In genomic region chr1:204562075-204562990, GRCh38 we compare ENCODE assay signal across 30 cellular contexts. TPM values are rescaled to one million over a fixed set of nuclear protein-coding genes. Genes with fewer than 3 reads are reported as not detected.
DNase-seq lines count a peak whose midpoint lies in the region; ATAC-seq and TF ChIP-seq lines count a peak whose summit lies in the region.
"Had no signal": no experiment of that assay in that cellular context is flagged by ENCODE, and none has a peak within 500 bp of the region (broad histone marks: within the 10 kb centered on the region; RNA-seq: fewer than 3 reads in every experiment).

No MANE protein-coding gene starts in this region.

- H3K4me3 ChIP-seq in BLaER1 (no peak overlapping the region), tibial nerve (no peak overlapping the region)
- H3K4me3 ChIP-seq in CD4-positive, CD25-positive, alpha-beta regulatory T cell (ENCODE audit: low read depth, low read length), result no peak overlapping the region
- H3K4me3 ChIP-seq: HAP-1, heart left ventricle, lower lobe of right lung, mucosa of descending colon, right atrium auricular region, smooth muscle cell, upper lobe of left lung had no signal

- no peak for TF ChIP-seq EP300 in tibial nerve (IDR thresholded peaks at IDR 0.05)

- H3K9me3 ChIP-seq in BLaER1, result no peaks in the 10 kb centered on the region
- H3K9me3 ChIP-seq in CD4-positive, CD25-positive, alpha-beta regulatory T cell (ENCODE audit: control insufficient read depth in 2 of 2, low read length in 2 of 2), result no peaks in the 10 kb centered on the region
- H3K9me3 ChIP-seq in T-helper 17 cell (ENCODE audit: control insufficient read depth, low read length, poor library complexity, severe bottlenecking), result no peaks in the 10 kb centered on the region
- no peaks in the 10 kb centered on the region for H3K9me3 ChIP-seq in tibial nerve
- H3K9me3 ChIP-seq: HAP-1, heart left ventricle, lower lobe of right lung, mucosa of descending colon, right atrium auricular region, upper lobe of left lung had no signal

- peak overlapping the region; percentile 65 to 82 (median 77) for H3K27ac Mint-ChIP-seq in CD4-positive, CD25-positive, alpha-beta regulatory T cell
- peak overlapping the region; percentile 94 for H3K27ac Mint-ChIP-seq in T-helper 17 cell

- H3K27me3 ChIP-seq in BLaER1 (no peaks in the 10 kb centered on the region), tibial nerve (no peaks in the 10 kb centered on the region)
- no peaks in the 10 kb centered on the region for H3K27me3 ChIP-seq in CD4-positive, CD25-positive, alpha-beta regulatory T cell (ENCODE audit: control insufficient read depth, insufficient read depth, low read length)
- H3K27me3 ChIP-seq: heart left ventricle, right atrium auricular region, upper lobe of left lung had no signal

- H3K4me1 ChIP-seq in BLaER1 (peaks cover 72% of the 10 kb centered on the region), tibial nerve (peaks cover 0 to 12% (median 0%) of the 10 kb centered on the region in 4 donors)
- peaks cover 23% of the 10 kb centered on the region for H3K4me1 ChIP-seq in CD4-positive, CD25-positive, alpha-beta regulatory T cell (ENCODE audit: control insufficient read depth, insufficient read depth, low read length, poor library complexity, severe bottlenecking)
- H3K4me1 ChIP-seq: HAP-1, right atrium auricular region had no signal

- H4K20me1 ChIP-seq in BLaER1, result peaks cover 17% of the 10 kb centered on the region

- H3K4me3 Mint-ChIP-seq in CD4-positive, CD25-positive, alpha-beta regulatory T cell, result no peak overlapping the region
- no peak overlapping the region for H3K4me3 Mint-ChIP-seq in T-helper 17 cell
- H3K4me3 Mint-ChIP-seq: activated CD4-positive, alpha-beta memory T cell treated with anti-CD3 and anti-CD28 coated beads, Interleukin-2, amount 10 ng/mL, durations not matched to agents 7 days and 5 days; CD14-positive monocyte had no signal

- no peak for ATAC-seq in CD4-positive, CD25-positive, alpha-beta regulatory T cell (ENCODE audit: low read depth in 2 of 2)
- ATAC-seq in T-helper 17 cell (no peak), GM19467 (IDR thresholded peaks at IDR 0.05; ENCODE audit: unreplicated experiment) (no peak)
- ATAC-seq: lower lobe of right lung, mucosa of descending colon had no signal

- no peak for TF ChIP-seq CTCF in tibial nerve (IDR thresholded peaks at IDR 0.05)

- peaks cover 31 to 49% (median 33%) of the 10 kb centered on the region in 4 donors for H3K4me1 Mint-ChIP-seq in CD4-positive, CD25-positive, alpha-beta regulatory T cell
- H3K4me1 Mint-ChIP-seq in T-helper 17 cell, result peaks cover 42% of the 10 kb centered on the region

- H3K27me3 Mint-ChIP-seq in CD4-positive, CD25-positive, alpha-beta regulatory T cell, result no peaks in the 10 kb centered on the region
- no peaks in the 10 kb centered on the region for H3K27me3 Mint-ChIP-seq in T-helper 17 cell
- H3K27me3 Mint-ChIP-seq: activated CD4-positive, alpha-beta memory T cell treated with anti-CD3 and anti-CD28 coated beads, Interleukin-2, amount 10 ng/mL, durations not matched to agents 7 days and 5 days had no signal

- no peak for TF ChIP-seq POLR2A in tibial nerve (IDR thresholded peaks at IDR 0.05)

- H3K36me3 Mint-ChIP-seq in CD4-positive, CD25-positive, alpha-beta regulatory T cell, result peaks cover 28% of the 10 kb centered on the region
- peaks cover 11% of the 10 kb centered on the region for H3K36me3 Mint-ChIP-seq in T-helper 17 cell (ENCODE audit: low read depth)

- H3K27ac ChIP-seq in BLaER1, result no peak overlapping the region
- H3K27ac ChIP-seq in CD4-positive, CD25-positive, alpha-beta regulatory T cell (ENCODE audit: insufficient read depth, low read length, poor library complexity, severe bottlenecking), result no peak overlapping the region
- H3K27ac ChIP-seq in tibial nerve, result no peak overlapping the region
- H3K27ac ChIP-seq: heart left ventricle, lower lobe of right lung, right atrium auricular region, upper lobe of left lung had no signal

- peak overlapping the region; percentile 29; the same call in 1 of the 2 replicates for H3K4me2 ChIP-seq in BLaER1
- H3K4me2 ChIP-seq: smooth muscle cell had no signal

- peaks cover 51% of the 10 kb centered on the region for H3K36me3 ChIP-seq in BLaER1
- H3K36me3 ChIP-seq in CD4-positive, CD25-positive, alpha-beta regulatory T cell (ENCODE audit: control insufficient read depth, insufficient read depth, low read length), result peaks cover 11% of the 10 kb centered on the region
- peaks cover 0 to 42% (median 0%) of the 10 kb centered on the region in 3 donors for H3K36me3 ChIP-seq in tibial nerve

- WGBS in tibial nerve, 2 donors, result 89 to 90% methylated on average over 37 of the region's 37 CpGs

- no peaks in the 10 kb centered on the region for H3K9me3 Mint-ChIP-seq in CD4-positive, CD25-positive, alpha-beta regulatory T cell
- H3K9me3 Mint-ChIP-seq: activated CD4-positive, alpha-beta memory T cell treated with anti-CD3 and anti-CD28 coated beads, Interleukin-2, amount 10 ng/mL, durations not matched to agents 7 days and 5 days had no signal

- no peak for DNase-seq in CD4-positive, CD25-positive, alpha-beta regulatory T cell
- DNase-seq in T-helper 17 cell, result no peak
- peak; percentile 75 for DNase-seq in islet precursor cell
- DNase-seq in tibial nerve (ENCODE audit: low spot score in 2 of 2), result no peak
- no peak for DNase-seq in GM03348 (ENCODE audit: low spot score)
- DNase-seq: activated CD4-positive, alpha-beta memory T cell treated with anti-CD3 and anti-CD28 coated beads, Interleukin-2, amount 10 ng/mL, durations not matched to agents 7 days and 5 days; activated gamma-delta T cell; amniotic stem cell; DMS 273 treated with DMSO at 0.1 percent for 48 hours; effector CD4-positive, alpha-beta T cell; erythroblast; heart left ventricle; kidney glomerular epithelial cell; lower lobe of right lung; mucosa of descending colon; NCI-H1105; NCI-H1930; NCI-H524; NK-92 treated with Interleukin-12 subunit alpha and Interleukin-12 subunit beta, amount 100 ng/mL, for 24 hours; Right ventricle myocardium superior; stimulated activated CD4-positive, alpha-beta T cell treated with anti-CD3 and anti-CD28 coated beads, Interleukin-1b, Interleukin-23, amount 100 ng/mL, for 48 hours; stimulated activated CD8-positive, alpha-beta memory T cell treated with anti-CD3 and anti-CD28 coated beads, Interleukin-4, amount 100 ng/mL, for 48 hours; T1000 had no signal

- H3K9ac ChIP-seq in BLaER1, result peak overlapping the region; percentile 36; the same call in 1 of the 2 replicates

RNA-seq across cellular contexts. Expression of gene MDM4, which starts 46.1 kb away (rescaled TPM):
- 263 TPM for total RNA-seq in CD4-positive, CD25-positive, alpha-beta regulatory T cell
- polyA plus RNA-seq in CD4-positive, CD25-positive, alpha-beta regulatory T cell, result 10 to 100 TPM; 10.0 to 20.0 (median 11.3) TPM
- total RNA-seq in T-helper 17 cell (100 to 1,000 TPM; 205 to 225 TPM), tibial nerve (100 to 1,000 TPM in 2 of 4 donors, 10 to 100 TPM in 2; 83.0 to 113 (median 101) TPM)
